ENCODE assay signal across 20 cellular contexts in the genomic region with DNA sequence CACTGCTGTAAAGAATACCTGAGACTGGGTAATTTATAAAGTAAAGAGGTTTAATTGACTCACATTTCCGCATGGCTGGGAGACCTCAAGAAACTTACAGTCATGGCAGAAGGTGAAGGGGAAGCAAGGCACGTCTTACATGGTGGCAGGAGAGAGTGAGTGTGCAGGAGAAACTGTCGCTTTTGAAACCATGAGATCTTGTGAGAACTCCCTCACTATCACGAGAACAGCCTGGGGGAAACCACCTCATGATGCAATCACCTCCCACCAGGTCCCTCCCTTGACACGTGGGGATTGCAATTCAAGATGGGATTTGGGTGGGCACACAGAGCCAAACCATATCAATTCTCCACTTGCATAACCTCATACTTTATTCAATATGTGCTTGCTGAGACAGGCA.
"Had no signal": no experiment of that assay in that cellular context is flagged by ENCODE, and none has a peak within 500 bp of the region (broad histone marks: within the 10 kb centered on the region; RNA-seq: fewer than 3 reads in every experiment).

No MANE protein-coding gene starts in this region.

- H3K36me3 ChIP-seq: neutrophil, tibial artery, upper lobe of left lung, uterus had no signal

- DNase-seq: cortex of kidney; dorsolateral prefrontal cortex; effector CD8-positive, alpha-beta T cell; heart left ventricle; hippocampal formation; naive thymus-derived CD8-positive, alpha-beta T cell; psoas muscle; retina; spleen; stimulated activated CD4-positive, alpha-beta T cell treated with anti-CD3 and anti-CD28 coated beads, Interleukin-15, amount 100 ng/mL, for 24 hours; stimulated activated CD4-positive, alpha-beta T cell treated with anti-CD3 and anti-CD28 coated beads, Interleukin-2, amount 100 ng/mL, for 24 hours; stimulated activated naive CD4-positive, alpha-beta T cell treated with Interleukin-2 at 50 U/mL for 16 hours; tibial artery; upper lobe of left lung; uterus had no signal

- H3K36me3 Mint-ChIP-seq: naive thymus-derived CD8-positive, alpha-beta T cell had no signal

- H3K27ac ChIP-seq: dorsolateral prefrontal cortex, heart left ventricle, neutrophil, psoas muscle, spleen, tibial artery, upper lobe of left lung, uterus had no signal

- H3K27me3 ChIP-seq: heart left ventricle, neutrophil, spleen, tibial artery, upper lobe of left lung, uterus had no signal

- H3K27me3 Mint-ChIP-seq: naive thymus-derived CD8-positive, alpha-beta T cell had no signal

- H3K9me3 ChIP-seq: heart left ventricle, neutrophil, psoas muscle, spleen, tibial artery, upper lobe of left lung, uterus had no signal

- H3K4me1 Mint-ChIP-seq: naive thymus-derived CD8-positive, alpha-beta T cell had no signal

- FAIRE-seq: endometrium, frontal cortex had no signal

- H3K4me3 ChIP-seq: dorsolateral prefrontal cortex, heart left ventricle, psoas muscle, spleen, tibial artery, upper lobe of left lung, uterus had no signal

- H3K4me3 Mint-ChIP-seq: naive thymus-derived CD8-positive, alpha-beta T cell had no signal

- H3K9me3 Mint-ChIP-seq: naive thymus-derived CD8-positive, alpha-beta T cell had no signal

- H3K27ac Mint-ChIP-seq: naive thymus-derived CD8-positive, alpha-beta T cell had no signal

- ATAC-seq: esophagus mucosa; heart left ventricle; naive thymus-derived CD8-positive, alpha-beta T cell; psoas muscle; sciatic nerve had no signal

- H3K4me1 ChIP-seq: heart left ventricle, psoas muscle, spleen, tibial artery, upper lobe of left lung, uterus had no signal
